9 cellular contexts compared by ENCODE assay signal in the genomic region with DNA sequence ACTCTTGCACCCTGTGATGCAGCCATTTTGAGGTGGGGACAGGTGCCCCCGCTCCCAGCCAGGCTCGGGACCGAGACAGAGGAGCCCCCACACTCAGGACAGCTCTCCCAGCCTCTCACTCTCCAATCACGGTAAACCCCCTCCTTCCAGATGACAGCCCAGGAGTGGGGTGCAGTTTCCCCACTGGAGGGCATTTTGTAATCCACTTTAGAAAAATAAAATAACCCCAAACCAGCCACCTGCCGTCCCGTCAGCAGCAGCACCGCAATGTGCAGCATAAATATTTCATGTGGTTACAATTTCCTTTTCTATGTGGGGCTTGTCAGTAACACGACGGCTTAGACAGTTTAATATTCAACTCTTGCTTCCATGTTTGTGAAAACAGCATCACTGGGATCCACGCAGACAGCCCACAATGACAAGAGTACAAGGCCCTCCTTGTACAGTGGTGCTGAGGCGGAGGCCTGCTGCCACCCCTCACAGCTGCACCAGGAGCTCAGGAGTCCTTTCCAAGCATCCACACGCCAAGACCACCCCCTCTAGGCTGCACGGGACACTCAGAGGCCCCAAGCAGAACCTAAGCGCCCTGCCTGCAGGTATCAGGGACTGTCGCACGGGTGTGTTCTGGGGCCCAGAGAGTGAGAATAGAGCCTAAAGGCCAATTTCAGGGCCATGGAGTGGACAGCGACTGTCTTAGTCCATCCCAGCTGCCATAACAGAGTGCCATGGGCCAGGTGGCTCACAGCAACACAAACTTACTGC.
DNase-seq lines count a peak whose midpoint lies in the region; ATAC-seq, FAIRE-seq and TF ChIP-seq lines count a peak whose summit lies in the region.
"Had no signal": no experiment of that assay in that cellular context is flagged by ENCODE, and none has a peak within 500 bp of the region (broad histone marks: within the 10 kb centered on the region; RNA-seq: fewer than 3 reads in every experiment).

No MANE protein-coding gene starts in this region.

- no peak overlapping the region for H3K4me3 ChIP-seq in H1 (ENCODE audit: extremely low read depth in 1 of 4, insufficient read depth in 2 of 4, low read depth in 3 of 4, low read length in 4 of 4)
- peak overlapping the region in 1 of 4 donors; percentile 16 for H3K4me3 ChIP-seq in esophagus squamous epithelium
- H3K4me3 ChIP-seq: sigmoid colon had no signal

- H3K56ac ChIP-seq in H1 (replicated peaks; ENCODE audit: insufficient read length, low read depth, low read length) = no peak overlapping the region

- no peak for TF ChIP-seq RAD21 in H1 (IDR thresholded peaks at IDR 0.05 in 1 of 2, conservative IDR thresholded peaks at IDR 0.05 in 1 of 2; ENCODE audit: low read depth in 2 of 2, low read length in 2 of 2)

- no peak for TF ChIP-seq POLR2A in H1 (IDR thresholded peaks at IDR 0.05; ENCODE audit: control extremely low read depth in 1 of 2, low read depth in 2 of 2, low read length in 2 of 2)
- TF ChIP-seq POLR2A in esophagus squamous epithelium (IDR thresholded peaks at IDR 0.05) = no peak

- FAIRE-seq in H1 (lab: Jason Lieb, UNC) = no peak
- FAIRE-seq: endothelial cell of umbilical vein had no signal

- intact Hi-C loops in activated CD4-positive, alpha-beta T cell treated with anti-CD3 and anti-CD28 coated beads for 36 hours (cut with DNase I, micrococcal nuclease) = no loop called here
- intact Hi-C loops in esophagus squamous epithelium (cut with DNase I) = no loop called here

- H3K9me3 ChIP-seq in KOPT-K1 (ENCODE audit: insufficient read depth, low read length, poor library complexity, severe bottlenecking) (no peaks in the 10 kb centered on the region), H1 (ENCODE audit: insufficient read depth in 2 of 2, low read depth in 1 of 2, low read length in 1 of 2) (no peaks in the 10 kb centered on the region), esophagus squamous epithelium (no peaks in the 10 kb centered on the region)
- H3K9me3 ChIP-seq: sigmoid colon had no signal

- no peak for TF ChIP-seq EP300 in H1 (IDR thresholded peaks at IDR 0.05; ENCODE audit: borderline replicate concordance in 1 of 2, low read depth in 2 of 2, low read length in 2 of 2)

- no peak overlapping the region for H3K4ac ChIP-seq in H1 (replicated peaks; ENCODE audit: insufficient read length, low read depth, low read length)

- no peaks in the 10 kb centered on the region for H3K9me3 Mint-ChIP-seq in activated CD4-positive, alpha-beta T cell treated with anti-CD3 and anti-CD28 coated beads for 36 hours (ENCODE audit: low read depth)
- no peaks in the 10 kb centered on the region for H3K9me3 Mint-ChIP-seq in stimulated activated naive CD8-positive, alpha-beta T cell treated with anti-CD3 and anti-CD28 coated beads, Interleukin-15, Interleukin-2, amounts not matched to agents 100 ng/mL and 50 ng/mL, for 24 hours

- H2BK15ac ChIP-seq in H1 (ENCODE audit: low read length) = no peak overlapping the region

- no peaks in the 10 kb centered on the region for H4K20me1 ChIP-seq in H1 (replicated peaks in 1 of 2; ENCODE audit: control insufficient read depth in 1 of 2, insufficient read depth in 2 of 2, low read length in 2 of 2)

- H4K8ac ChIP-seq in H1 (ENCODE audit: extremely low read depth, insufficient read depth, low read length) = peak overlapping the region; percentile 47; the same call in 1 of the 2 replicates

- no peaks in the 10 kb centered on the region for H3K79me1 ChIP-seq in H1 (ENCODE audit: low read depth, low read length)

- H3K23me2 ChIP-seq in H1 (ENCODE audit: low read depth, low read length) = no peaks in the 10 kb centered on the region

- no peak overlapping the region for H2BK12ac ChIP-seq in H1 (ENCODE audit: low read depth, low read length)

- H3K14ac ChIP-seq in H1 (ENCODE audit: insufficient read length) = no peak overlapping the region

- H3K4me2 ChIP-seq in H1 (ENCODE audit: insufficient read depth in 1 of 2, low read depth in 2 of 2, low read length in 2 of 2) = no peak overlapping the region

- H3K79me2 ChIP-seq in H1 (ENCODE audit: control insufficient read depth in 1 of 2, insufficient read depth in 2 of 2, low read length in 2 of 2) = no peaks in the 10 kb centered on the region

- H3K23ac ChIP-seq in H1 (ENCODE audit: insufficient read length) = no peak overlapping the region

- peak; percentile 37 for ATAC-seq in activated CD4-positive, alpha-beta T cell treated with anti-CD3 and anti-CD28 coated beads for 36 hours

- no peak overlapping the region for H2BK5ac ChIP-seq in H1 (ENCODE audit: low read depth, low read length)

- H3K27me3 ChIP-seq in H1 (replicated peaks in 1 of 4; ENCODE audit: control insufficient read depth in 3 of 4, extremely low read depth in 1 of 4, insufficient read depth in 3 of 4, low read length in 3 of 4) (no peaks in the 10 kb centered on the region), esophagus squamous epithelium (peaks cover 0 to 5% (median 0%) of the 10 kb centered on the region in 4 donors)
- H3K27me3 ChIP-seq: sigmoid colon had no signal

- no peak overlapping the region for H4K91ac ChIP-seq in H1 (replicated peaks; ENCODE audit: insufficient read length, low read length)

- no peak overlapping the region for H2AFZ ChIP-seq in H1 (ENCODE audit: low read length)

- H3K4me3 Mint-ChIP-seq in activated CD4-positive, alpha-beta T cell treated with anti-CD3 and anti-CD28 coated beads for 36 hours = peak overlapping the region; percentile 61
- peak overlapping the region; percentile 83 for H3K4me3 Mint-ChIP-seq in stimulated activated naive CD8-positive, alpha-beta T cell treated with anti-CD3 and anti-CD28 coated beads, Interleukin-15, Interleukin-2, amounts not matched to agents 100 ng/mL and 50 ng/mL, for 24 hours

- POLR2A ChIA-PET in activated CD4-positive, alpha-beta T cell treated with anti-CD3 and anti-CD28 coated beads for 36 hours (lab: Charles Lee) = interaction anchor here (1.4 kb wide), 1 partner anchor 319 kb away, joined by 4 read pairs; no protein-coding TSS in a partner anchor
- POLR2A ChIA-PET in H1 (lab: Charles Lee; ENCODE audit: partially characterized antibody) = no interaction called here

- H3K27me3 Mint-ChIP-seq in activated CD4-positive, alpha-beta T cell treated with anti-CD3 and anti-CD28 coated beads for 36 hours = no peaks in the 10 kb centered on the region
- no peaks in the 10 kb centered on the region for H3K27me3 Mint-ChIP-seq in stimulated activated naive CD8-positive, alpha-beta T cell treated with anti-CD3 and anti-CD28 coated beads, Interleukin-15, Interleukin-2, amounts not matched to agents 100 ng/mL and 50 ng/mL, for 24 hours

- WGBS in H1 (ENCODE audit: extremely low coverage in 1 of 2, insufficient coverage in 1 of 2, insufficient read length in 1 of 2, insufficient replicate concordance in 2 of 2, low coverage in 1 of 2, low lambda C conversion rate in 2 of 2, missing lambda C conversion rate in 1 of 2), 2 experiments = 89% methylated on average over 17 of the region's 17 CpGs; no CpG with 5 or more reads in 1 of the 2 experiments
- 62 to 64% methylated on average over 9 to 10 of the region's 17 CpGs for WGBS in esophagus squamous epithelium, 2 donors

- H2BK120ac ChIP-seq in H1 (replicated peaks; ENCODE audit: low read depth, low read length) = no peak overlapping the region

- H3K36me3 ChIP-seq in KOPT-K1 (ENCODE audit: insufficient read depth, low read length) = no peaks in the 10 kb centered on the region
- H3K36me3 ChIP-seq in H1 (ENCODE audit: control insufficient read depth in 2 of 4, insufficient read depth in 4 of 4, low read length in 3 of 4) = no peaks in the 10 kb centered on the region
- H3K36me3 ChIP-seq in esophagus squamous epithelium = peaks cover 0 to 15% (median 0%) of the 10 kb centered on the region in 3 donors
- H3K36me3 ChIP-seq: sigmoid colon had no signal

- peak overlapping the region; percentile 43 for H3K27ac ChIP-seq in KOPT-K1 (ENCODE audit: low read depth, low read length, poor library complexity, severe bottlenecking)
- H3K27ac ChIP-seq in H1 (ENCODE audit: low read depth, low read length) = no peak overlapping the region
- peak overlapping the region in 1 of 4 donors; percentile 63 for H3K27ac ChIP-seq in esophagus squamous epithelium
- H3K27ac ChIP-seq: sigmoid colon had no signal

- no peaks in the 10 kb centered on the region for H3K36me3 Mint-ChIP-seq in activated CD4-positive, alpha-beta T cell treated with anti-CD3 and anti-CD28 coated beads for 36 hours (ENCODE audit: low read depth)
- no peaks in the 10 kb centered on the region for H3K36me3 Mint-ChIP-seq in stimulated activated naive CD8-positive, alpha-beta T cell treated with anti-CD3 and anti-CD28 coated beads, Interleukin-15, Interleukin-2, amounts not matched to agents 100 ng/mL and 50 ng/mL, for 24 hours (ENCODE audit: low read depth)

- peak overlapping the region; percentile 94 for H3K27ac Mint-ChIP-seq in activated CD4-positive, alpha-beta T cell treated with anti-CD3 and anti-CD28 coated beads for 36 hours
- peak overlapping the region; percentile 97 for H3K27ac Mint-ChIP-seq in stimulated activated naive CD8-positive, alpha-beta T cell treated with anti-CD3 and anti-CD28 coated beads, Interleukin-15, Interleukin-2, amounts not matched to agents 100 ng/mL and 50 ng/mL, for 24 hours

- DNase-seq in activated CD4-positive, alpha-beta T cell treated with anti-CD3 and anti-CD28 coated beads for 36 hours = peak; percentile 44
- DNase-seq in H1 (ENCODE audit: low read depth in 1 of 2, low spot score in 2 of 2) (peak in 1 of 2 experiments; percentile 27), esophagus squamous epithelium (lab: John Stamatoyannopoulos, UW) (no peak), T1000 (lab: John Stamatoyannopoulos, UW) (no peak), SK-N-DZ (ENCODE audit: low spot score) (no peak)
- DNase-seq: sigmoid colon had no signal

- H2BK20ac ChIP-seq in H1 (ENCODE audit: low read length) = no peak overlapping the region

- H2AK5ac ChIP-seq in H1 (ENCODE audit: low read depth, low read length) = no peak overlapping the region

- H3K4me1 ChIP-seq in H1 (replicated peaks in 1 of 4; ENCODE audit: control insufficient read depth in 3 of 4, insufficient read depth in 4 of 4, low read length in 3 of 4) (peaks cover 0 to 7% (median 1%) of the 10 kb centered on the region in 4 experiments; a peak in 3 of 7 replicates), esophagus squamous epithelium (no peaks in the 10 kb centered on the region)

- no peak overlapping the region for H3K18ac ChIP-seq in H1 (ENCODE audit: extremely low read depth, low read length)

- peaks cover 77% of the 10 kb centered on the region for H3K4me1 Mint-ChIP-seq in activated CD4-positive, alpha-beta T cell treated with anti-CD3 and anti-CD28 coated beads for 36 hours
- peaks cover 75% of the 10 kb centered on the region for H3K4me1 Mint-ChIP-seq in stimulated activated naive CD8-positive, alpha-beta T cell treated with anti-CD3 and anti-CD28 coated beads, Interleukin-15, Interleukin-2, amounts not matched to agents 100 ng/mL and 50 ng/mL, for 24 hours (ENCODE audit: low read depth)

- H4K5ac ChIP-seq in H1 (ENCODE audit: insufficient read length, low read depth, low read length) = no peak overlapping the region

- no peak overlapping the region for H3K9ac ChIP-seq in H1 (replicated peaks in 1 of 4; ENCODE audit: extremely low read depth in 1 of 4, low read depth in 3 of 4, low read length in 3 of 4)

- CTCF ChIA-PET in activated CD4-positive, alpha-beta T cell treated with anti-CD3 and anti-CD28 coated beads for 36 hours (lab: Charles Lee) = interaction anchor here (1.0 to 1.7 kb wide), 4 partner anchors 8 to 25 kb away, joined by 3 to 6 read pairs (median 4); no protein-coding TSS in a partner anchor
- CTCF ChIA-PET in H1 (lab: Charles Lee; ENCODE audit: partially characterized antibody) = interaction anchor here (0.5 to 3.0 kb wide), 7 partner anchors 11 to 313 kb away, joined by 3 to 19 read pairs (median 3); no protein-coding TSS in a partner anchor

- TF ChIP-seq CTCF in H1 (IDR thresholded peaks at IDR 0.05; ENCODE audit: control extremely low read depth in 1 of 3, insufficient read depth in 1 of 3, low read depth in 1 of 3, low read length in 3 of 3) = no peak
- no peak for TF ChIP-seq CTCF in esophagus squamous epithelium (IDR thresholded peaks at IDR 0.05)
